In the genomic region with DNA sequence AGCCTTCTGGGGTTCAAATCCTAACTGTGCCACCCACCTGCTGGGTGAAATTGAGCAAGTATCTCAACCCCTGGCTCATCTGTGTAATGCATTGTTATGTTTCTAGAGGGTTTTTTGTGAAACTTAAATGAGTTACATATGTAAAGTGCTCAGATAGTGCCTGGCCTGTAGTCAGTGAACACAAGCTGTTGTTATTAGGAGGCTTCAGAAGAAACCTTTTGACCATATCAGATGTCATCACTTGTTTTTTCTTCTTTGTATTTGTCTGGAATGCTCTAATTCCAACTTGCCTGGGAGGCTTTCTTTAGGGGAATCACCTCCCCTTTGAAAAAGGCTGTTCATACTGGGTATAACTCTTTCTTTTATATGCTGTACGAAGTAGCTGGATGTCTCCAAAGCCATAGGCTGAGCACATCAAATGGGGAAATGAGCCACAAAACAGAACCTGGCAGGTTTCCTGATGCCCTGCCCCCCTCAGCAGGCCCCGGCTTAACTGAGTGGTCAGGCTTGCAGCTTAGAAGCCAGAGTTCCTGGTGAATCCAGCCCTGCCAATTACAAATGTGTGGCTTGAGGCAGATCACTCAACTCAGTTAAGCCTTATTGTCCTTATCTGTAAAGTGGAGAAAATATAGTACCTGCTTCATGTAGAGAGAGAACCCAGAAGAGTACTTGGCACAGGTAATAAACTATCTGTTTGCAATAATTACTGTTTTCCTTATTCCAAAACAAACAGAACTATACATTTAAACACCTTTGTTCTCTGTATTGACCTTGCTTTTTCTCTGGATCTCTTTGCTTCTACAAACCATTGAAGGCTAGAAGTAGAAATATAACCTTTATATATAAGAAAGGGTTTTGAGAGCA, we compare ENCODE assay signal across 1 cellular context.
TF ChIP-seq lines count a peak whose summit lies in the region.

No MANE protein-coding gene starts in this region.

TF ChIP-seq in GM23338, 12 proteins besides CTCF, POLR2A, EP300 and RAD21 (continued from another document):
- TF ChIP-seq, protein P1, sequence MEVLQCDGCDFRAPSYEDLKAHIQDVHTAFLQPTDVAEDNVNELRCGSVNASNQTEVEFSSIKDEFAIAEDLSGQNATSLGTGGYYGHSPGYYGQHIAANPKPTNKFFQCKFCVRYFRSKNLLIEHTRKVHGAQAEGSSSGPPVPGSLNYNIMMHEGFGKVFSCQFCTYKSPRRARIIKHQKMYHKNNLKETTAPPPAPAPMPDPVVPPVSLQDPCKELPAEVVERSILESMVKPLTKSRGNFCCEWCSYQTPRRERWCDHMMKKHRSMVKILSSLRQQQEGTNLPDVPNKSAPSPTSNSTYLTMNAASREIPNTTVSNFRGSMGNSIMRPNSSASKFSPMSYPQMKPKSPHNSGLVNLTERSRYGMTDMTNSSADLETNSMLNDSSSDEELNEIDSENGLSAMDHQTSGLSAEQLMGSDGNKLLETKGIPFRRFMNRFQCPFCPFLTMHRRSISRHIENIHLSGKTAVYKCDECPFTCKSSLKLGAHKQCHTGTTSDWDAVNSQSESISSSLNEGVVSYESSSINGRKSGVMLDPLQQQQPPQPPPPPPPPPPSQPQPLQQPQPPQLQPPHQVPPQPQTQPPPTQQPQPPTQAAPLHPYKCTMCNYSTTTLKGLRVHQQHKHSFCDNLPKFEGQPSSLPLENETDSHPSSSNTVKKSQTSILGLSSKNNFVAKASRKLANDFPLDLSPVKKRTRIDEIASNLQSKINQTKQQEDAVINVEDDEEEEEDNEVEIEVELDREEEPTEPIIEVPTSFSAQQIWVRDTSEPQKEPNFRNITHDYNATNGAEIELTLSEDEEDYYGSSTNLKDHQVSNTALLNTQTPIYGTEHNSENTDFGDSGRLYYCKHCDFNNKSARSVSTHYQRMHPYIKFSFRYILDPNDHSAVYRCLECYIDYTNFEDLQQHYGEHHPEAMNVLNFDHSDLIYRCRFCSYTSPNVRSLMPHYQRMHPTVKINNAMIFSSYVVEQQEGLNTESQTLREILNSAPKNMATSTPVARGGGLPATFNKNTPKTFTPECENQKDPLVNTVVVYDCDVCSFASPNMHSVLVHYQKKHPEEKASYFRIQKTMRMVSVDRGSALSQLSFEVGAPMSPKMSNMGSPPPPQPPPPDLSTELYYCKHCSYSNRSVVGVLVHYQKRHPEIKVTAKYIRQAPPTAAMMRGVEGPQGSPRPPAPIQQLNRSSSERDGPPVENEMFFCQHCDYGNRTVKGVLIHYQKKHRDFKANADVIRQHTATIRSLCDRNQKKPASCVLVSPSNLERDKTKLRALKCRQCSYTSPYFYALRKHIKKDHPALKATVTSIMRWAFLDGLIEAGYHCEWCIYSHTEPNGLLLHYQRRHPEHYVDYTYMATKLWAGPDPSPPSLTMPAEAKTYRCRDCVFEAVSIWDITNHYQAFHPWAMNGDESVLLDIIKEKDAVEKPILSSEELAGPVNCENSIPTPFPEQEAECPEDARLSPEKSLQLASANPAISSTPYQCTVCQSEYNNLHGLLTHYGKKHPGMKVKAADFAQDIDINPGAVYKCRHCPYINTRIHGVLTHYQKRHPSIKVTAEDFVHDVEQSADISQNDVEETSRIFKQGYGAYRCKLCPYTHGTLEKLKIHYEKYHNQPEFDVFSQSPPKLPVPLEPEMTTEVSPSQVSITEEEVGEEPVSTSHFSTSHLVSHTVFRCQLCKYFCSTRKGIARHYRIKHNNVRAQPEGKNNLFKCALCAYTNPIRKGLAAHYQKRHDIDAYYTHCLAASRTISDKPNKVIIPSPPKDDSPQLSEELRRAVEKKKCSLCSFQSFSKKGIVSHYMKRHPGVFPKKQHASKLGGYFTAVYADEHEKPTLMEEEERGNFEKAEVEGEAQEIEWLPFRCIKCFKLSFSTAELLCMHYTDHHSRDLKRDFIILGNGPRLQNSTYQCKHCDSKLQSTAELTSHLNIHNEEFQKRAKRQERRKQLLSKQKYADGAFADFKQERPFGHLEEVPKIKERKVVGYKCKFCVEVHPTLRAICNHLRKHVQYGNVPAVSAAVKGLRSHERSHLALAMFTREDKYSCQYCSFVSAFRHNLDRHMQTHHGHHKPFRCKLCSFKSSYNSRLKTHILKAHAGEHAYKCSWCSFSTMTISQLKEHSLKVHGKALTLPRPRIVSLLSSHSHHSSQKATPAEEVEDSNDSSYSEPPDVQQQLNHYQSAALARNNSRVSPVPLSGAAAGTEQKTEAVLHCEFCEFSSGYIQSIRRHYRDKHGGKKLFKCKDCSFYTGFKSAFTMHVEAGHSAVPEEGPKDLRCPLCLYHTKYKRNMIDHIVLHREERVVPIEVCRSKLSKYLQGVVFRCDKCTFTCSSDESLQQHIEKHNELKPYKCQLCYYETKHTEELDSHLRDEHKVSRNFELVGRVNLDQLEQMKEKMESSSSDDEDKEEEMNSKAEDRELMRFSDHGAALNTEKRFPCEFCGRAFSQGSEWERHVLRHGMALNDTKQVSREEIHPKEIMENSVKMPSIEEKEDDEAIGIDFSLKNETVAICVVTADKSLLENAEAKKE (CRISPR knock-in tag; IDR thresholded peaks at IDR 0.05) = no peak
- TF ChIP-seq CREB1 (CRISPR knock-in tag; IDR thresholded peaks at IDR 0.05; ENCODE audit: low read depth) (no peak), ZNF331 (CRISPR knock-in tag; IDR thresholded peaks at IDR 0.05; ENCODE audit: low read depth) (no peak), EZH2 (IDR thresholded peaks at IDR 0.05; ENCODE audit: low read depth, unreplicated experiment) (no peak)
- TF ChIP-seq, protein P2, sequence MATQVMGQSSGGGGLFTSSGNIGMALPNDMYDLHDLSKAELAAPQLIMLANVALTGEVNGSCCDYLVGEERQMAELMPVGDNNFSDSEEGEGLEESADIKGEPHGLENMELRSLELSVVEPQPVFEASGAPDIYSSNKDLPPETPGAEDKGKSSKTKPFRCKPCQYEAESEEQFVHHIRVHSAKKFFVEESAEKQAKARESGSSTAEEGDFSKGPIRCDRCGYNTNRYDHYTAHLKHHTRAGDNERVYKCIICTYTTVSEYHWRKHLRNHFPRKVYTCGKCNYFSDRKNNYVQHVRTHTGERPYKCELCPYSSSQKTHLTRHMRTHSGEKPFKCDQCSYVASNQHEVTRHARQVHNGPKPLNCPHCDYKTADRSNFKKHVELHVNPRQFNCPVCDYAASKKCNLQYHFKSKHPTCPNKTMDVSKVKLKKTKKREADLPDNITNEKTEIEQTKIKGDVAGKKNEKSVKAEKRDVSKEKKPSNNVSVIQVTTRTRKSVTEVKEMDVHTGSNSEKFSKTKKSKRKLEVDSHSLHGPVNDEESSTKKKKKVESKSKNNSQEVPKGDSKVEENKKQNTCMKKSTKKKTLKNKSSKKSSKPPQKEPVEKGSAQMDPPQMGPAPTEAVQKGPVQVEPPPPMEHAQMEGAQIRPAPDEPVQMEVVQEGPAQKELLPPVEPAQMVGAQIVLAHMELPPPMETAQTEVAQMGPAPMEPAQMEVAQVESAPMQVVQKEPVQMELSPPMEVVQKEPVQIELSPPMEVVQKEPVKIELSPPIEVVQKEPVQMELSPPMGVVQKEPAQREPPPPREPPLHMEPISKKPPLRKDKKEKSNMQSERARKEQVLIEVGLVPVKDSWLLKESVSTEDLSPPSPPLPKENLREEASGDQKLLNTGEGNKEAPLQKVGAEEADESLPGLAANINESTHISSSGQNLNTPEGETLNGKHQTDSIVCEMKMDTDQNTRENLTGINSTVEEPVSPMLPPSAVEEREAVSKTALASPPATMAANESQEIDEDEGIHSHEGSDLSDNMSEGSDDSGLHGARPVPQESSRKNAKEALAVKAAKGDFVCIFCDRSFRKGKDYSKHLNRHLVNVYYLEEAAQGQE (IDR thresholded peaks at IDR 0.05; ENCODE audit: unreplicated experiment) = no peak
